ENCODE assay signal across 9 cellular contexts in the genomic region with DNA sequence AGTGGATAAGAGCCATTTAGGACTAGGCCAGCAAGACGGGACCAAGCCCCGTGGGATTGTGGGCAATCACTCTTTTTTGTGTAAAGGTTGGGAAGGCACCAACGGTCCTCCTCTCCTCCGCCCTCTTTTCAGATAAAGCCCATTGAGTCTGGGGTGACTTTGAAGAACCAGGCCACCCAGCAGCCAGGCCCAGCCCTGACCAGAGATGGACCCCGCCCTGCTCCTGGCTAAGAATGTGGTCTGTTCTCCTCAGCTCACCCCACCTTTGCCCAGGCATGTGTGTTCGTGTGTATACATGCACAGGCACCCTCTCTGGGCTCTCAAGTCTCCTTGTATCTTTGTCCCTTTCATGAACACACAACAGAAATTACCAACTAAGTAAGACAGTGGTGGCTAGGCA. TPM values are rescaled to one million over a fixed set of nuclear protein-coding genes. Genes with fewer than 3 reads are reported as not detected.
DNase-seq lines count a peak whose midpoint lies in the region; ATAC-seq, FAIRE-seq and TF ChIP-seq lines count a peak whose summit lies in the region.
"Had no signal": no experiment of that assay in that cellular context is flagged by ENCODE, and none has a peak within 500 bp of the region (broad histone marks: within the 10 kb centered on the region; RNA-seq: fewer than 3 reads in every experiment).

No MANE protein-coding gene starts in this region.

- peak overlapping the region in 3 of 5 experiments; percentile 43 to 81 (median 51) for H3K27ac Mint-ChIP-seq in brain

- CTCF ChIA-PET in A549 (lab: Yijun Ruan, JAX): interaction anchor here (0.7 to 9.3 kb wide), 6 partner anchors 16 to 98 kb away, joined by 3 to 72 read pairs (median 6); partner anchors contain the start of gene SYS1

- no peak overlapping the region for H3K4me3 Mint-ChIP-seq in brain

- H3K36me3 ChIP-seq in mucosa of stomach (ENCODE audit: control insufficient read depth, insufficient read depth, low read length): peaks cover 6% of the 10 kb centered on the region

- TF ChIP-seq CTCF in A549 (IDR thresholded peaks at IDR 0.05) (no peak), brain (conservative IDR thresholded peaks at IDR 0.05) (no peak)

- H3K27me3 ChIP-seq in mucosa of stomach (ENCODE audit: control insufficient read depth, insufficient read depth, low read length): no peaks in the 10 kb centered on the region

- H3K4me3 ChIP-seq in A549 (no peak overlapping the region), mucosa of stomach (ENCODE audit: low read length) (no peak overlapping the region)

- H3K4me1 Mint-ChIP-seq in brain: peaks cover 50% of the 10 kb centered on the region

- no peak for ATAC-seq in A549

- H3K9me3 Mint-ChIP-seq in brain: no peaks in the 10 kb centered on the region

- H3K36me3 Mint-ChIP-seq in brain: no peaks in the 10 kb centered on the region

- TF ChIP-seq POLR2A in A549 (IDR thresholded peaks at IDR 0.05; ENCODE audit: low read length): no peak

- H3K9me3 ChIP-seq in A549 (no peaks in the 10 kb centered on the region), mucosa of stomach (ENCODE audit: control insufficient read depth, low read length) (no peaks in the 10 kb centered on the region)

- DNase-seq in A549 (ENCODE audit: low read depth in 1 of 2, low spot score in 1 of 2) (no peak), NCI-H82 (lab: John Stamatoyannopoulos, UW) (no peak), SIG-M5 (lab: John Stamatoyannopoulos, UW) (no peak)
- DNase-seq in activated T-cell treated with anti-CD3 and anti-CD28 coated beads, Interleukin-2, amount 50 U/mL, for 1 hour: no peak
- DNase-seq: central memory CD4-positive, alpha-beta T cell; hippocampal formation; NCI-H1417 had no signal

- peak overlapping the region; percentile 80 for H3K4me2 ChIP-seq in A549

- FAIRE-seq in A549 (lab: Jason Lieb, UNC): no peak

- TF ChIP-seq EP300 in A549 (IDR thresholded peaks at IDR 0.05): no peak

- POLR2A ChIA-PET in A549 (lab: Yijun Ruan, JAX): no interaction called here

- H3K27me3 Mint-ChIP-seq in brain: peaks cover 3% of the 10 kb centered on the region

- peak overlapping the region; percentile 84 to 96 for H3K27ac ChIP-seq in A549

- WGBS in A549 (ENCODE audit: missing lambda C conversion rate): 87% methylated on average over 6 of the region's 6 CpGs

- H3K4me1 ChIP-seq in A549: peaks cover 91% of the 10 kb centered on the region
- peaks cover 86% of the 10 kb centered on the region for H3K4me1 ChIP-seq in mucosa of stomach (ENCODE audit: control insufficient read depth, insufficient read depth, low read length)

- no peak for TF ChIP-seq RAD21 in A549 (conservative IDR thresholded peaks at IDR 0.05 in 1 of 2, IDR thresholded peaks at IDR 0.05 in 1 of 2)

- peak overlapping the region; percentile 4 for H3K9ac ChIP-seq in mucosa of stomach (ENCODE audit: low read length)

TF ChIP-seq in A549, 52 proteins besides CTCF, POLR2A, EP300 and RAD21:
- TF ChIP-seq ZSCAN20 (CRISPR knock-in tag; IDR thresholded peaks at IDR 0.05): no peak

RNA-seq across cellular contexts. Expression of gene SDC4, which starts 9.1 kb away (rescaled TPM):
- polyA plus RNA-seq in A549 (2011; rRNA removed) (27.4 and 29.0 TPM in 2 replicates), A549 (2017; fragmentation: RNase III; extraction: RNeasy Plus Mini Kit Qiagen cat#74134 plus additional on column Dnase treatment) (35.6 to 40.2 TPM (median 39.2 TPM) in 3 replicates), brain (ENCODE audit: insufficient read depth, low read depth, low replicate concordance) (63.5 TPM)
- polyA plus RNA-seq in A549 (2012; cell fraction: cytosol; rRNA removed): 13.1 and 17.7 TPM in 2 replicates
- polyA plus RNA-seq in A549 (2012; cell fraction: nucleus; rRNA removed): 12.6 and 21.5 TPM in 2 replicates
- 43.3 and 43.7 TPM in 2 replicates for polyA minus RNA-seq in A549 (2011; rRNA and poly(A)+ RNA removed)

RNA-seq across cellular contexts. Expression of gene SYS1, which starts 23.9 kb away (rescaled TPM):
- polyA plus RNA-seq in A549 (2011; rRNA removed) (27.6 and 30.5 TPM in 2 replicates), A549 (2017; fragmentation: RNase III; extraction: RNeasy Plus Mini Kit Qiagen cat#74134 plus additional on column Dnase treatment) (20.2 to 20.5 TPM (median 20.2 TPM) in 3 replicates), brain (ENCODE audit: insufficient read depth, low read depth, low replicate concordance) (34.6 TPM)
- polyA plus RNA-seq in A549 (2012; cell fraction: cytosol; rRNA removed): 46.0 and 62.2 TPM in 2 replicates
- 54.1 and 71.4 TPM in 2 replicates for polyA plus RNA-seq in A549 (2012; cell fraction: nucleus; rRNA removed)
- polyA minus RNA-seq in A549 (2011; rRNA and poly(A)+ RNA removed): 47.1 and 63.5 TPM in 2 replicates

RNA-seq across cellular contexts. Expression of gene MATN4, which starts 31.0 kb away (rescaled TPM):
- polyA plus RNA-seq in A549 (2011; rRNA removed) (0.04 TPM in 1 of 2 replicates, not detected in the other), A549 (2017; fragmentation: RNase III; extraction: RNeasy Plus Mini Kit Qiagen cat#74134 plus additional on column Dnase treatment) (0.05 to 0.08 TPM (median 0.05 TPM) in 3 replicates), brain (ENCODE audit: insufficient read depth, low read depth, low replicate concordance) (0.20 TPM)
- 0.14 and 0.17 TPM in 2 replicates for polyA plus RNA-seq in A549 (2012; cell fraction: cytosol; rRNA removed)
- polyA plus RNA-seq in A549 (2012; cell fraction: nucleus; rRNA removed): 0.37 and 0.49 TPM in 2 replicates
- polyA minus RNA-seq in A549 (2011; rRNA and poly(A)+ RNA removed): not detected in 2 replicates

RNA-seq across cellular contexts. Expression of gene RBPJL, which starts 32.4 kb away (rescaled TPM):
- not detected in 2 replicates for polyA plus RNA-seq in A549 (2011; rRNA removed)
- polyA plus RNA-seq in A549 (2012; cell fraction: cytosol; rRNA removed): 0.01 TPM in 1 of 2 replicates, not detected in the other
- polyA plus RNA-seq in A549 (2012; cell fraction: nucleus; rRNA removed): not detected in 2 replicates
- polyA plus RNA-seq in A549 (2017; fragmentation: RNase III; extraction: RNeasy Plus Mini Kit Qiagen cat#74134 plus additional on column Dnase treatment): not detected in 3 replicates
- not detected in 2 replicates for polyA minus RNA-seq in A549 (2011; rRNA and poly(A)+ RNA removed)
- polyA plus RNA-seq in brain (ENCODE audit: insufficient read depth, low read depth, low replicate concordance): not detected

RNA-seq across cellular contexts. Expression of gene TP53TG5, which starts 39.0 kb away (rescaled TPM):
- polyA plus RNA-seq in A549 (2011; rRNA removed): not detected in 2 replicates
- not detected in 2 replicates for polyA plus RNA-seq in A549 (2012; cell fraction: cytosol; rRNA removed)
- not detected in 2 replicates for polyA plus RNA-seq in A549 (2012; cell fraction: nucleus; rRNA removed)
- polyA plus RNA-seq in A549 (2017; fragmentation: RNase III; extraction: RNeasy Plus Mini Kit Qiagen cat#74134 plus additional on column Dnase treatment): not detected in 3 replicates
- not detected in 2 replicates for polyA minus RNA-seq in A549 (2011; rRNA and poly(A)+ RNA removed)
- polyA plus RNA-seq in brain (ENCODE audit: insufficient read depth, low read depth, low replicate concordance): 4.8 TPM
